ENCODE assay signal across 8 cellular contexts in genomic region chr15:41283653-41284424, GRCh38. TPM values are rescaled to one million over a fixed set of nuclear protein-coding genes. Genes with fewer than 3 reads are reported as not detected.
DNase-seq lines count a peak whose midpoint lies in the region; ATAC-seq and TF ChIP-seq lines count a peak whose summit lies in the region.

No MANE protein-coding gene starts in this region.

- peaks cover 10% of the 10 kb centered on the region for H3K36me3 Mint-ChIP-seq in activated naive CD4-positive, alpha-beta T cell treated with anti-CD3 and anti-CD28 coated beads, Interleukin-2, amount 50 U/mL, for 24 hours

- peaks cover 46% of the 10 kb centered on the region for H3K36me3 ChIP-seq in SK-N-MC (ENCODE audit: insufficient read depth, low read length)
- H3K36me3 ChIP-seq in suprapubic skin = peaks cover 43% of the 10 kb centered on the region

- TF ChIP-seq POLR2A in suprapubic skin (IDR thresholded peaks at IDR 0.05) = peak; percentile 17 to 68

- H3K27ac ChIP-seq in SK-N-MC = peak overlapping the region; percentile 95
- peak overlapping the region; percentile 89 for H3K27ac ChIP-seq in suprapubic skin

- peak overlapping the region; percentile 99 for H3K9ac ChIP-seq in SK-N-MC (ENCODE audit: insufficient read length)

- no peaks in the 10 kb centered on the region for H3K9me3 ChIP-seq in SK-N-MC (ENCODE audit: low read depth, low read length)
- no peaks in the 10 kb centered on the region for H3K9me3 ChIP-seq in suprapubic skin

- H3K4me1 Mint-ChIP-seq in activated naive CD4-positive, alpha-beta T cell treated with anti-CD3 and anti-CD28 coated beads, Interleukin-2, amount 50 U/mL, for 24 hours = peaks cover 47% of the 10 kb centered on the region

- H3K9me3 Mint-ChIP-seq in activated naive CD4-positive, alpha-beta T cell treated with anti-CD3 and anti-CD28 coated beads, Interleukin-2, amount 50 U/mL, for 24 hours = no peaks in the 10 kb centered on the region

- 0% methylated on average over 42 of the region's 60 CpGs for WGBS in suprapubic skin

- DNase-seq in NCI-H1048 (lab: John Stamatoyannopoulos, UW) (peak; percentile 97), SK-N-MC (ENCODE audit: low read depth, low spot score) (peak; percentile 99), glomerular endothelial cell (ENCODE audit: extremely low read depth, low read depth, low spot score) (peak; percentile 97), nucleus accumbens (lab: John Stamatoyannopoulos, UW) (peak; percentile 69 to 99 (median 93)), suprapubic skin (ENCODE audit: low spot score in 2 of 2) (peak; percentile 99)

- no peaks in the 10 kb centered on the region for H3K27me3 Mint-ChIP-seq in activated naive CD4-positive, alpha-beta T cell treated with anti-CD3 and anti-CD28 coated beads, Interleukin-2, amount 50 U/mL, for 24 hours

- H3K4me3 Mint-ChIP-seq in activated naive CD4-positive, alpha-beta T cell treated with anti-CD3 and anti-CD28 coated beads, Interleukin-2, amount 50 U/mL, for 24 hours = peak overlapping the region; percentile 99

- H3K4me1 ChIP-seq in suprapubic skin = peaks cover 35% of the 10 kb centered on the region

- no peak for TF ChIP-seq EP300 in suprapubic skin (IDR thresholded peaks at IDR 0.05)

- H3K4me3 ChIP-seq in GM08714 (ENCODE audit: low read length) = peak overlapping the region; percentile 99
- peak overlapping the region; percentile 99 for H3K4me3 ChIP-seq in SK-N-MC
- H3K4me3 ChIP-seq in suprapubic skin = peak overlapping the region; percentile 86

- TF ChIP-seq CTCF in suprapubic skin (IDR thresholded peaks at IDR 0.05) = no peak

- no peaks in the 10 kb centered on the region for H3K27me3 ChIP-seq in suprapubic skin

- peak; percentile 97 for ATAC-seq in HG02588 (IDR thresholded peaks at IDR 0.05; ENCODE audit: unreplicated experiment)

- H3K27ac Mint-ChIP-seq in activated naive CD4-positive, alpha-beta T cell treated with anti-CD3 and anti-CD28 coated beads, Interleukin-2, amount 50 U/mL, for 24 hours = peak overlapping the region; percentile 98

RNA-seq across cellular contexts. Expression of gene OIP5, which starts 48.6 kb away (rescaled TPM):
- total RNA-seq in glomerular endothelial cell = 2.5 and 2.9 TPM in 2 replicates
- 1 to 10 TPM in 3 of 4 donors, not detected in 1; 1.4 to 5.5 (median 2.2) TPM for total RNA-seq in suprapubic skin

RNA-seq across cellular contexts. Expression of gene NUSAP1, which starts 48.8 kb away (rescaled TPM):
- total RNA-seq in glomerular endothelial cell (12.8 and 28.5 TPM in 2 replicates), suprapubic skin (10 to 100 TPM; 11.1 to 19.0 (median 15.9) TPM)

RNA-seq across cellular contexts. Expression of gene CHP1, which starts 52.8 kb away (rescaled TPM):
- 96.6 and 167 TPM in 2 replicates for total RNA-seq in glomerular endothelial cell
- 100 to 1,000 TPM; 103 to 187 (median 166) TPM for total RNA-seq in suprapubic skin

RNA-seq across cellular contexts. Expression of gene EXD1, which starts 53.3 kb away (rescaled TPM):
- total RNA-seq in glomerular endothelial cell (0.53 TPM in 1 of 2 replicates, not detected in the other), suprapubic skin (under 1 TPM in 1 of 4 donors, not detected in 3; 0.32 TPM)

Comparison
In these comparisons a context has a peak if more than half of its experiments do, and no peak if none do; other contexts are left out.
1. Peak in every context shown above with its lines: DNase-seq, ATAC-seq, H3K4me3 ChIP-seq and H3K27ac ChIP-seq.